ENCODE assay signal across 34 cellular contexts in genomic region chrX:114635986-114636385, GRCh38. TPM values are rescaled to one million over a fixed set of nuclear protein-coding genes. Genes with fewer than 3 reads are reported as not detected.
"Had no signal": no experiment of that assay in that cellular context is flagged by ENCODE, and none has a peak within 500 bp of the region (broad histone marks: within the 10 kb centered on the region; RNA-seq: fewer than 3 reads in every experiment).

No MANE protein-coding gene starts in this region.

- H3K4me3 ChIP-seq: PC-9 had no signal

- H3K9me3 Mint-ChIP-seq: activated CD4-positive, alpha-beta T cell treated with anti-CD3 and anti-CD28 coated beads, Interleukin-2, amount 10 ng/mL, durations not matched to agents 24 days and 14 days; activated naive CD4-positive, alpha-beta T cell treated with anti-CD3 and anti-CD28 coated beads, Interleukin-2, amount 10 ng/mL, durations not matched to agents 7 days and 5 days; activated naive CD8-positive, alpha-beta T cell treated with anti-CD3 and anti-CD28 coated beads, Interleukin-2, amount 50 U/mL, for 24 hours; activated T-cell treated with anti-CD3 and anti-CD28 coated beads, Interleukin-2, amount 50 U/mL, for 4 hours had no signal

- DNase-seq: activated CD4-positive, alpha-beta T cell treated with anti-CD3 and anti-CD28 coated beads, Interleukin-2, amount 10 ng/mL, durations not matched to agents 24 days and 14 days; activated CD4-positive, alpha-beta T cell treated with anti-CD3 and anti-CD28 coated beads, Interleukin-2, amount 50 U/mL, for 48 hours; activated CD8-positive, alpha-beta T cell treated with anti-CD3 and anti-CD28 coated beads, Interleukin-2, amount 10 ng/mL, durations not matched to agents 7 days and 5 days; activated effector memory CD4-positive, alpha-beta T cell treated with Interleukin-2 at 50 U/mL for 16 hours; activated naive CD4-positive, alpha-beta T cell treated with anti-CD3 and anti-CD28 coated beads, Interleukin-2, amount 10 ng/mL, durations not matched to agents 7 days and 5 days; activated naive CD8-positive, alpha-beta T cell treated with anti-CD3 and anti-CD28 coated beads, Interleukin-2, amount 50 U/mL, for 24 hours; activated T-cell treated with anti-CD3 and anti-CD28 coated beads, Interleukin-2, amount 50 U/mL, for 4 hours; anterior cingulate cortex; caudate nucleus; cerebellar nuclear complex; Karpas-422; KBM-7; NCI-H1105; NCI-H1436; NCI-H1694; NCI-H1930; NCI-H2081 treated with DMSO at 0.1 percent for 48 hours; NCI-H345; NCI-H524 treated with DMSO at 0.1 percent for 48 hours; PC-9; SIG-M5; SW 1271; T1000; WERI-Rb-1 had no signal

- H2AFZ ChIP-seq: PC-9 had no signal

- H3K27ac Mint-ChIP-seq: activated CD4-positive, alpha-beta T cell treated with anti-CD3 and anti-CD28 coated beads, Interleukin-2, amount 10 ng/mL, durations not matched to agents 24 days and 14 days; activated CD8-positive, alpha-beta T cell treated with anti-CD3 and anti-CD28 coated beads, Interleukin-2, amount 10 ng/mL, durations not matched to agents 7 days and 5 days; activated naive CD4-positive, alpha-beta T cell treated with anti-CD3 and anti-CD28 coated beads, Interleukin-2, amount 10 ng/mL, durations not matched to agents 7 days and 5 days; activated naive CD8-positive, alpha-beta T cell; activated naive CD8-positive, alpha-beta T cell treated with anti-CD3 and anti-CD28 coated beads, Interleukin-2, amount 50 U/mL, for 24 hours; brain had no signal

- ATAC-seq: activated CD8-positive, alpha-beta T cell treated with anti-CD3 and anti-CD28 coated beads, Interleukin-2, amount 10 ng/mL, durations not matched to agents 7 days and 5 days; activated naive CD8-positive, alpha-beta T cell treated with anti-CD3 and anti-CD28 coated beads, Interleukin-2, amount 50 U/mL, for 24 hours; activated T-cell treated with anti-CD3 and anti-CD28 coated beads, Interleukin-2, amount 50 U/mL, for 4 hours; Right ventricle myocardium inferior had no signal

- H3K36me3 Mint-ChIP-seq: activated naive CD4-positive, alpha-beta T cell treated with anti-CD3 and anti-CD28 coated beads, Interleukin-2, amount 10 ng/mL, durations not matched to agents 7 days and 5 days; activated naive CD8-positive, alpha-beta T cell; brain had no signal

- H3K4me1 Mint-ChIP-seq: activated CD4-positive, alpha-beta T cell treated with anti-CD3 and anti-CD28 coated beads, Interleukin-2, amount 10 ng/mL, durations not matched to agents 24 days and 14 days; activated naive CD4-positive, alpha-beta T cell treated with anti-CD3 and anti-CD28 coated beads, Interleukin-2, amount 10 ng/mL, durations not matched to agents 7 days and 5 days; activated naive CD8-positive, alpha-beta T cell treated with anti-CD3 and anti-CD28 coated beads, Interleukin-2, amount 50 U/mL, for 24 hours had no signal

- H3K27me3 Mint-ChIP-seq: activated CD4-positive, alpha-beta T cell treated with anti-CD3 and anti-CD28 coated beads, Interleukin-2, amount 10 ng/mL, durations not matched to agents 24 days and 14 days; activated naive CD4-positive, alpha-beta T cell treated with anti-CD3 and anti-CD28 coated beads, Interleukin-2, amount 10 ng/mL, durations not matched to agents 7 days and 5 days; activated naive CD8-positive, alpha-beta T cell; activated naive CD8-positive, alpha-beta T cell treated with anti-CD3 and anti-CD28 coated beads, Interleukin-2, amount 50 U/mL, for 24 hours had no signal

- H3K4me2 ChIP-seq: PC-9 had no signal

- H3K36me3 ChIP-seq: WERI-Rb-1 had no signal

- H3K4me3 Mint-ChIP-seq: activated CD4-positive, alpha-beta T cell treated with anti-CD3 and anti-CD28 coated beads, Interleukin-2, amount 10 ng/mL, durations not matched to agents 24 days and 14 days; activated CD8-positive, alpha-beta T cell treated with anti-CD3 and anti-CD28 coated beads, Interleukin-2, amount 10 ng/mL, durations not matched to agents 7 days and 5 days; activated naive CD4-positive, alpha-beta T cell treated with anti-CD3 and anti-CD28 coated beads, Interleukin-2, amount 10 ng/mL, durations not matched to agents 7 days and 5 days; activated naive CD8-positive, alpha-beta T cell; activated naive CD8-positive, alpha-beta T cell treated with anti-CD3 and anti-CD28 coated beads, Interleukin-2, amount 50 U/mL, for 24 hours; activated T-cell treated with anti-CD3 and anti-CD28 coated beads, Interleukin-2, amount 50 U/mL, for 4 hours; brain had no signal

- H3K27ac ChIP-seq: PC-9, RWPE1, WERI-Rb-1 had no signal

RNA-seq across cellular contexts. Expression of gene HTR2C, which starts 52.1 kb away (rescaled TPM):
- total RNA-seq: activated CD4-positive, alpha-beta T cell treated with anti-CD3 and anti-CD28 coated beads, Interleukin-2, amount 10 ng/mL, durations not matched to agents 24 days and 14 days; activated CD8-positive, alpha-beta T cell treated with anti-CD3 and anti-CD28 coated beads, Interleukin-2, amount 10 ng/mL, durations not matched to agents 7 days and 5 days; activated T-cell treated with anti-CD3 and anti-CD28 coated beads, Interleukin-2, amount 50 U/mL, for 4 hours; bronchial epithelial cell; MCF 10A; NCI-H460; Right ventricle myocardium inferior; SK-MEL-5; T-helper 1 cell treated with Interleukin-12 subunit alpha and Interleukin-12 subunit beta and Interleukin-4 antibody, amounts not matched to agents 30 ng/mL and 1 ng/mL, for 36 hours; T-helper 2 cell treated with Interferon-gamma antibody and Interleukin-4, amounts not matched to agents 100 ng/mL and 5 ng/mL, for 36 hours had no signal
